In genomic region chr20:38150595-38151170, GRCh38 we compare ENCODE assay signal across 29 cellular contexts. TPM values are rescaled to one million over a fixed set of nuclear protein-coding genes. Genes with fewer than 3 reads are reported as not detected.
DNase-seq lines count a peak whose midpoint lies in the region; ATAC-seq, FAIRE-seq and TF ChIP-seq lines count a peak whose summit lies in the region.
"Had no signal": no experiment of that assay in that cellular context is flagged by ENCODE, and none has a peak within 500 bp of the region (broad histone marks: within the 10 kb centered on the region; RNA-seq: fewer than 3 reads in every experiment).

No MANE protein-coding gene starts in this region.

- DNase-seq in HTR-8/SVneo (ENCODE audit: insufficient read length, low spot score), result no peak
- no peak for DNase-seq in HepG2 (ENCODE audit: low spot score)
- DNase-seq: activated CD8-positive, alpha-beta memory T cell treated with anti-CD3 and anti-CD28 coated beads, Interleukin-2, amount 50 U/mL, for 48 hours; activated CD8-positive, alpha-beta T cell treated with anti-CD3 and anti-CD28 coated beads for 36 hours; activated naive CD4-positive, alpha-beta T cell treated with Interleukin-2 at 50 U/mL for 16 hours; central memory CD4-positive, alpha-beta T cell; endodermal cell; esophagus squamous epithelium; foreskin keratinocyte; head of caudate nucleus; kidney glomerular epithelial cell; NCI-H1048; NCI-H1694; NCI-H446; NCI-H774; stimulated activated CD4-positive, alpha-beta T cell treated with anti-CD3 and anti-CD28 coated beads, Interleukin-4, amount 100 ng/mL, for 1 hour; transverse colon had no signal

- WGBS in HepG2 (ENCODE audit: low lambda C conversion rate), result 96% methylated on average over 8 of the region's 8 CpGs

- TF ChIP-seq RAD21 in HepG2 (CRISPR knock-in tag; IDR thresholded peaks at IDR 0.05), result no peak

- peaks cover 41% of the 10 kb centered on the region for H3K36me3 Mint-ChIP-seq in stimulated activated memory B cell treated with anti-CD40 and anti-IgM and Interleukin-4, amounts not matched to agents 10 μg/mL and 1 μg/mL and 100 μg/mL, for 72 hours

- CTCF ChIA-PET in HepG2 (lab: Yijun Ruan, JAX; ENCODE audit: low intra/inter-chr PET ratio, low total read pairs), result no interaction called here

- TF ChIP-seq CTCF in VCaP (conservative IDR thresholded peaks at IDR 0.05), result no peak
- no peak for TF ChIP-seq CTCF in HepG2 (CRISPR knock-in tag; IDR thresholded peaks at IDR 0.05)

- no peak for TF ChIP-seq EP300 in HepG2 (IDR thresholded peaks at IDR 0.05; ENCODE audit: low read depth in 2 of 2, low read length in 2 of 2)
- no peak for TF ChIP-seq EP300 in HepG2 (CRISPR knock-in tag; IDR thresholded peaks at IDR 0.05; ENCODE audit: borderline replicate concordance)

- H3K9me3 ChIP-seq in HepG2 (ENCODE audit: low read length), result no peaks in the 10 kb centered on the region
- H3K9me3 ChIP-seq: esophagus squamous epithelium, transverse colon had no signal

- no peak overlapping the region for H2AFZ ChIP-seq in HepG2 (ENCODE audit: low read length)
- H2AFZ ChIP-seq: parathyroid adenoma had no signal

- no peaks in the 10 kb centered on the region for H3K79me2 ChIP-seq in HepG2 (ENCODE audit: insufficient read depth, low read length)
- H3K79me2 ChIP-seq: parathyroid adenoma had no signal

- BruUV-seq in HepG2 (replicated peaks; lab: Mats Ljungman, UMichigan), result no TSS peak

- peak; percentile 33 for FAIRE-seq in HTR-8/SVneo (lab: Jason Lieb, UNC)
- no peak for FAIRE-seq in HepG2 (lab: Jason Lieb, UNC)
- FAIRE-seq: D721Med had no signal

- H3K9ac ChIP-seq in HepG2 (ENCODE audit: insufficient read depth, low read depth, low read length), result no peak overlapping the region
- H3K9ac ChIP-seq: parathyroid adenoma had no signal

- H3K4me1 ChIP-seq in HepG2 (ENCODE audit: insufficient read depth, low read length), result peaks cover 16% of the 10 kb centered on the region
- H3K4me1 ChIP-seq: foreskin keratinocyte had no signal

- H3K27me3 Mint-ChIP-seq in stimulated activated memory B cell treated with anti-CD40 and anti-IgM and Interleukin-4, amounts not matched to agents 10 μg/mL and 1 μg/mL and 100 μg/mL, for 72 hours, result no peaks in the 10 kb centered on the region

- H3K27me3 ChIP-seq in HepG2 (ENCODE audit: control insufficient read depth in 1 of 2, insufficient read depth in 2 of 2, low read length in 2 of 2), result no peaks in the 10 kb centered on the region
- H3K27me3 ChIP-seq: foreskin keratinocyte, transverse colon had no signal

- H3K27ac Mint-ChIP-seq in stimulated activated memory B cell treated with anti-CD40 and anti-IgM and Interleukin-4, amounts not matched to agents 10 μg/mL and 1 μg/mL and 100 μg/mL, for 72 hours, result peak overlapping the region; percentile 86
- H3K27ac Mint-ChIP-seq: activated CD8-positive, alpha-beta T cell treated with anti-CD3 and anti-CD28 coated beads for 36 hours; activated T-helper 1 cell treated with anti-CD3 and anti-CD28 coated beads, Interleukin-12 subunit alpha, Interleukin-12 subunit beta, Interleukin-2, Interleukin-4 antibody, amounts not matched to agents 30 ng/mL and 10 ng/mL and 1 ng/mL, durations not matched to agents 14 hours and 24 hours and 36 hours; endodermal cell had no signal

- H3K4me3 ChIP-seq in HepG2 (replicated peaks in 1 of 3; ENCODE audit: insufficient read depth in 1 of 3, low read depth in 2 of 3, low read length in 3 of 3), result no peak overlapping the region
- H3K4me3 ChIP-seq: esophagus squamous epithelium, SK-N-MC, transverse colon had no signal

- TF ChIP-seq POLR2A in HepG2 (IDR thresholded peaks at IDR 0.05; ENCODE audit: insufficient read depth in 1 of 2, low read depth in 2 of 2, low read length in 2 of 2), result no peak

- peaks cover 10 to 18% of the 10 kb centered on the region in 2 experiments for H3K36me3 ChIP-seq in HepG2 (replicated peaks in 1 of 2; ENCODE audit: control insufficient read depth in 1 of 2, insufficient read depth in 2 of 2, low read length in 2 of 2)
- H3K36me3 ChIP-seq: transverse colon had no signal

- intact Hi-C loops in HepG2 (cut with micrococcal nuclease; ENCODE audit: unreplicated experiment), result no loop called here

- POLR2A ChIA-PET in HepG2 (lab: Yijun Ruan, JAX), result interaction anchor here (0.9 kb wide), 1 partner anchor 41 kb away, joined by 3 read pairs; no protein-coding TSS in a partner anchor

- ATAC-seq in HepG2, result no peak
- no peak for ATAC-seq in stimulated activated memory B cell treated with anti-CD40 and anti-IgM and Interleukin-4, amounts not matched to agents 10 μg/mL and 1 μg/mL and 100 μg/mL, for 72 hours
- ATAC-seq in HG03442 (IDR thresholded peaks at IDR 0.05; ENCODE audit: unreplicated experiment), result no peak
- no peak for ATAC-seq in HG03432 (IDR thresholded peaks at IDR 0.05; ENCODE audit: unreplicated experiment)
- no peak for ATAC-seq in HG03196 (IDR thresholded peaks at IDR 0.05; ENCODE audit: unreplicated experiment)
- ATAC-seq: activated CD8-positive, alpha-beta T cell treated with anti-CD3 and anti-CD28 coated beads for 36 hours; foreskin keratinocyte had no signal

- H3K9me3 Mint-ChIP-seq in stimulated activated memory B cell treated with anti-CD40 and anti-IgM and Interleukin-4, amounts not matched to agents 10 μg/mL and 1 μg/mL and 100 μg/mL, for 72 hours, result peaks cover 3% of the 10 kb centered on the region
- H3K9me3 Mint-ChIP-seq: activated CD8-positive, alpha-beta T cell treated with anti-CD3 and anti-CD28 coated beads for 36 hours; activated T-helper 1 cell treated with anti-CD3 and anti-CD28 coated beads, Interleukin-12 subunit alpha, Interleukin-12 subunit beta, Interleukin-2, Interleukin-4 antibody, amounts not matched to agents 30 ng/mL and 10 ng/mL and 1 ng/mL, durations not matched to agents 14 hours and 24 hours and 36 hours; endodermal cell; T-helper 2 cell treated with Interferon-gamma antibody and Interleukin-4, amounts not matched to agents 5 μg/mL and 100 μg/mL, for 36 hours had no signal

- H3K4me3 Mint-ChIP-seq in stimulated activated memory B cell treated with anti-CD40 and anti-IgM and Interleukin-4, amounts not matched to agents 10 μg/mL and 1 μg/mL and 100 μg/mL, for 72 hours, result no peak overlapping the region
- H3K4me3 Mint-ChIP-seq: activated CD8-positive, alpha-beta T cell treated with anti-CD3 and anti-CD28 coated beads for 36 hours; activated T-helper 1 cell treated with anti-CD3 and anti-CD28 coated beads, Interleukin-12 subunit alpha, Interleukin-12 subunit beta, Interleukin-2, Interleukin-4 antibody, amounts not matched to agents 30 ng/mL and 10 ng/mL and 1 ng/mL, durations not matched to agents 14 hours and 24 hours and 36 hours; endodermal cell; T-helper 2 cell treated with Interferon-gamma antibody and Interleukin-4, amounts not matched to agents 5 μg/mL and 100 μg/mL, for 36 hours had no signal

- in situ Hi-C loops in HepG2 (cut with HindIII; ENCODE audit: extremely low pct_ligation_motif_present, low pct_unique_long_range_greater_than_20kb), result no loop called here

- H3K4me1 Mint-ChIP-seq in stimulated activated memory B cell treated with anti-CD40 and anti-IgM and Interleukin-4, amounts not matched to agents 10 μg/mL and 1 μg/mL and 100 μg/mL, for 72 hours, result peaks cover 54% of the 10 kb centered on the region
- H3K4me1 Mint-ChIP-seq: endodermal cell had no signal

- H4K20me1 ChIP-seq in HepG2 (ENCODE audit: insufficient read depth, low read length), result no peaks in the 10 kb centered on the region

- no peak overlapping the region for H3K4me2 ChIP-seq in HepG2 (ENCODE audit: low read depth, low read length)

- peak overlapping the region; percentile 80; the same call in 1 of the 2 replicates for H3K27ac ChIP-seq in VCaP
- H3K27ac ChIP-seq in HepG2 (ENCODE audit: extremely low read length, insufficient read depth, low read length), result no peak overlapping the region
- H3K27ac ChIP-seq: C4-2B, foreskin keratinocyte, SK-N-MC had no signal

TF ChIP-seq in HepG2, 621 proteins besides CTCF, POLR2A, EP300 and RAD21:
- TF ChIP-seq ZNF282 (IDR thresholded peaks at IDR 0.05; ENCODE audit: partially characterized antibody) (no peak), ZMYM3 (CRISPR knock-in tag; IDR thresholded peaks at IDR 0.05) (peak; percentile 80), SMYD3 (CRISPR knock-in tag; IDR thresholded peaks at IDR 0.05) (no peak), ZNF224 (CRISPR knock-in tag; IDR thresholded peaks at IDR 0.05) (no peak), ERF (CRISPR knock-in tag; IDR thresholded peaks at IDR 0.05) (no peak), ZNF768 (CRISPR knock-in tag; IDR thresholded peaks at IDR 0.05) (peak; percentile 99)
TF ChIP-seq in HepG2: peak in this region for 2.

RNA-seq across cellular contexts. Expression of gene TGM2, which starts 14.4 kb away (rescaled TPM):
- 4.2 and 4.5 TPM in 2 replicates for total RNA-seq in HepG2 (2016; rRNA removed; fragmentation: Illumina TruSeq; extraction: Trizol)
- 0.61 and 0.88 TPM in 2 replicates for total RNA-seq in HepG2 (2016; cell fraction: cytosol; rRNA removed; fragmentation: Illumina TruSeq; extraction: Trizol; ENCODE audit: low read depth)
- total RNA-seq in HepG2 (2016; cell fraction: insoluble cytoplasmic fraction; rRNA removed; fragmentation: Illumina TruSeq; extraction: Trizol), result 3.3 and 4.3 TPM in 2 replicates
- total RNA-seq in HepG2 (2016; cell fraction: membrane; rRNA removed; fragmentation: Illumina TruSeq; extraction: Trizol), result 2.1 and 2.3 TPM in 2 replicates
- 4.3 and 4.5 TPM in 2 replicates for total RNA-seq in HepG2 (2016; cell fraction: nucleus; rRNA removed; fragmentation: Illumina TruSeq; extraction: Trizol)
- 46.4 and 52.3 TPM in 2 replicates for polyA plus RNA-seq in HepG2 (2011; rRNA removed)
- polyA plus RNA-seq in HepG2 (2011; cell fraction: cytosol; rRNA removed), result 39.7 and 45.8 TPM in 2 replicates
- polyA plus RNA-seq in HepG2 (2011; cell fraction: nucleus; rRNA removed), result 48.4 and 54.8 TPM in 2 replicates
- polyA plus RNA-seq in HepG2 (2012), result 14.4 and 32.4 TPM in 2 replicates
- polyA plus RNA-seq in HepG2 (2016; cell fraction: cytosol; fragmentation: Illumina TruSeq; extraction: Trizol; ENCODE audit: low read depth), result 1.5 and 1.8 TPM in 2 replicates
- polyA plus RNA-seq in HepG2 (2016; cell fraction: insoluble cytoplasmic fraction; fragmentation: Illumina TruSeq; extraction: Trizol; ENCODE audit: low read depth), result 5.3 and 7.5 TPM in 2 replicates
- polyA plus RNA-seq in HepG2 (2016; cell fraction: membrane; fragmentation: Illumina TruSeq; extraction: Trizol; ENCODE audit: low read depth), result 2.5 TPM in 2 replicates
- polyA plus RNA-seq in HepG2 (2016; cell fraction: nucleus; fragmentation: Illumina TruSeq; extraction: Trizol; ENCODE audit: insufficient read depth, low read depth), result 7.7 and 9.8 TPM in 2 replicates
- polyA minus RNA-seq in HepG2 (2011; rRNA and poly(A)+ RNA removed; ENCODE audit: low replicate concordance), result 39.1 and 112 TPM in 2 replicates
- 43.5 and 48.8 TPM in 2 replicates for polyA minus RNA-seq in HepG2 (2011; cell fraction: cytosol; rRNA and poly(A)+ RNA removed)
- polyA minus RNA-seq in HepG2 (2011; cell fraction: nucleus; rRNA and poly(A)+ RNA removed), result 26.7 and 32.2 TPM in 2 replicates
- total RNA-seq: activated CD8-positive, alpha-beta T cell treated with anti-CD3 and anti-CD28 coated beads for 36 hours; activated T-helper 1 cell treated with anti-CD3 and anti-CD28 coated beads, Interleukin-12 subunit alpha, Interleukin-12 subunit beta, Interleukin-2, Interleukin-4 antibody, amounts not matched to agents 30 ng/mL and 10 ng/mL and 1 ng/mL, durations not matched to agents 14 hours and 24 hours and 36 hours had no signal
- polyA plus RNA-seq: neural cell had no signal
